Comparison of ENCODE assay signal across 18 cellular contexts in genomic region chr20:40703981-40704530, GRCh38. TPM values are rescaled to one million over a fixed set of nuclear protein-coding genes. Genes with fewer than 3 reads are reported as not detected.
DNase-seq lines count a peak whose midpoint lies in the region; ATAC-seq and TF ChIP-seq lines count a peak whose summit lies in the region.
"Had no signal": no experiment of that assay in that cellular context is flagged by ENCODE, and none has a peak within 500 bp of the region (broad histone marks: within the 10 kb centered on the region; RNA-seq: fewer than 3 reads in every experiment).

No MANE protein-coding gene starts in this region.

- no peak overlapping the region for H3K4me3 ChIP-seq in coronary artery
- no peak overlapping the region for H3K4me3 ChIP-seq in mucosa of descending colon
- H3K4me3 ChIP-seq: MG63 had no signal

- H3K9me3 ChIP-seq in mucosa of descending colon, result no peaks in the 10 kb centered on the region
- H3K9me3 ChIP-seq: MG63 had no signal

- no peaks in the 10 kb centered on the region for H3K36me3 ChIP-seq in mucosa of descending colon (ENCODE audit: low read depth)
- H3K36me3 ChIP-seq: MG63 had no signal

- H3K27ac ChIP-seq in coronary artery, result no peak overlapping the region
- H3K27ac ChIP-seq: HL-60 had no signal

- peak; percentile 31 for DNase-seq in CD1c-positive myeloid dendritic cell (ENCODE audit: extremely low spot score)
- DNase-seq in ELF-1 (ENCODE audit: low read depth, low spot score), result peak; percentile 88
- DNase-seq in coronary artery (ENCODE audit: low spot score), result peak; percentile 53
- DNase-seq in mucosa of descending colon, result no peak
- DNase-seq in SIG-M5 treated with dmso at 0.1 percent for 504 hours (lab: John Stamatoyannopoulos, UW; ENCODE audit: unreplicated experiment), result no peak
- DNase-seq: CD8-positive, alpha-beta memory T cell; KG1; MG63; NCI-H1092 treated with DMSO at 0.1 percent for 48 hours; NCI-H1930; NCI-H2171; NCI-H446 treated with DMSO at 0.1 percent for 48 hours; T-cell had no signal

- ATAC-seq in mucosa of descending colon, result peak; percentile 25
- no peak for ATAC-seq in HG03439 (IDR thresholded peaks at IDR 0.05; ENCODE audit: unreplicated experiment)
- ATAC-seq in HG03460 (IDR thresholded peaks at IDR 0.05; ENCODE audit: unreplicated experiment), result no peak
- ATAC-seq: HCT116, T-cell had no signal

- intact Hi-C loops in mucosa of descending colon (cut with DNase I, micrococcal nuclease), result no loop called here

- no peak for TF ChIP-seq CTCF in coronary artery (IDR thresholded peaks at IDR 0.05)
- TF ChIP-seq CTCF in mucosa of descending colon (IDR thresholded peaks at IDR 0.05), result no peak

- no peaks in the 10 kb centered on the region for H3K4me1 ChIP-seq in mucosa of descending colon (ENCODE audit: low read depth)

RNA-seq across cellular contexts. Expression of gene MAFB, which starts 15.0 kb away (rescaled TPM):
- 10 to 100 TPM in 2 of 3 donors, 1 to 10 TPM in 1; 3.8 to 17.9 (median 17.7) TPM for total RNA-seq in mucosa of descending colon
- total RNA-seq: OCI-LY7 had no signal

Comparison
In these comparisons a context has a peak if more than half of its experiments do, and no peak if none do; other contexts are left out.
1. DNase-seq: peak in CD1c-positive myeloid dendritic cell (single experiment), ELF-1 (single experiment) and coronary artery (single experiment); none in mucosa of descending colon (0 of 3) and SIG-M5 treated with dmso at 0.1 percent for 504 hours (single experiment).